Comparison of ENCODE assay signal across 16 cellular contexts in genomic region chr6:149728499-149729234, GRCh38. TPM values are rescaled to one million over a fixed set of nuclear protein-coding genes. Genes with fewer than 3 reads are reported as not detected.
DNase-seq lines count a peak whose midpoint lies in the region; ATAC-seq, FAIRE-seq and TF ChIP-seq lines count a peak whose summit lies in the region.
"Had no signal": no experiment of that assay in that cellular context is flagged by ENCODE, and none has a peak within 500 bp of the region (broad histone marks: within the 10 kb centered on the region; RNA-seq: fewer than 3 reads in every experiment).

No MANE protein-coding gene starts in this region.

- intact Hi-C loops in K562 (cut with micrococcal nuclease): loop anchor here (1.0 kb wide), 1 partner anchor 18 kb away; the partner anchor contains the start of gene NUP43

- ATAC-seq in activated CD8-positive, alpha-beta memory T cell treated with anti-CD3 and anti-CD28 coated beads, Interleukin-2, amount 10 ng/mL, durations not matched to agents 7 days and 5 days: no peak
- ATAC-seq in K562: peak; percentile 96
- ATAC-seq in stimulated activated effector memory CD8-positive, alpha-beta T cell treated with anti-CD3 and anti-CD28 coated beads, Interleukin-12 subunit alpha, Interleukin-12 subunit beta, amount 100 ng/mL, for 72 hours: no peak
- ATAC-seq: HCT116 had no signal

- peak overlapping the region; percentile 72 for H3K4me2 ChIP-seq in K562 (ENCODE audit: insufficient read depth, low read length)
- no peak overlapping the region for H3K4me2 ChIP-seq in MM.1S (ENCODE audit: low read depth, low read length)
- H3K4me2 ChIP-seq: smooth muscle cell had no signal

- no peaks in the 10 kb centered on the region for H3K9me3 Mint-ChIP-seq in activated CD8-positive, alpha-beta memory T cell treated with anti-CD3 and anti-CD28 coated beads, Interleukin-2, amount 10 ng/mL, durations not matched to agents 7 days and 5 days (ENCODE audit: low read depth)
- H3K9me3 Mint-ChIP-seq in stimulated activated effector memory CD8-positive, alpha-beta T cell treated with anti-CD3 and anti-CD28 coated beads, Interleukin-12 subunit alpha, Interleukin-12 subunit beta, amount 100 ng/mL, for 72 hours: no peaks in the 10 kb centered on the region

- BruUV-seq in K562 (replicated peaks; lab: Mats Ljungman, UMichigan): no TSS peak

- H3K27me3 ChIP-seq in K562 (ENCODE audit: control insufficient read depth in 2 of 2, insufficient read depth in 2 of 2, low read length in 2 of 2) (no peaks in the 10 kb centered on the region), suprapubic skin (no peaks in the 10 kb centered on the region), MM.1S (replicated peaks; ENCODE audit: insufficient read depth, low read length) (no peaks in the 10 kb centered on the region)
- H3K27me3 ChIP-seq: thyroid gland had no signal

- no peak for DNase-seq in activated CD8-positive, alpha-beta memory T cell treated with anti-CD3 and anti-CD28 coated beads, Interleukin-2, amount 10 ng/mL, durations not matched to agents 7 days and 5 days
- DNase-seq in activated CD8-positive, alpha-beta memory T cell treated with anti-CD3 and anti-CD28 coated beads for 24 hours: no peak
- DNase-seq in OCI-M2 (lab: John Stamatoyannopoulos, UW; ENCODE audit: unreplicated experiment) (peak; percentile 96), K562 (ENCODE audit: extremely low read depth in 1 of 4, low spot score in 3 of 4) (peak; percentile 85 to 98 (median 92)), suprapubic skin (ENCODE audit: low spot score in 2 of 2) (no peak), NCI-H524 (lab: John Stamatoyannopoulos, UW) (no peak), MM.1S (no peak)
- no peak for DNase-seq in stimulated activated effector memory CD8-positive, alpha-beta T cell treated with anti-CD3 and anti-CD28 coated beads, Interleukin-12 subunit alpha, Interleukin-12 subunit beta, amount 100 ng/mL, for 72 hours (ENCODE audit: low spot score in 2 of 2)
- DNase-seq: aorta, dermis blood vessel endothelial cell, DMS53, NCI-H1092 treated with DMSO at 0.1 percent for 48 hours, thyroid gland had no signal

- POLR2A ChIA-PET in K562 (lab: Yijun Ruan, JAX): interaction anchor here (0.6 to 1.4 kb wide), 7 partner anchors 11 to 50 kb away, joined by 3 to 13 read pairs (median 3); partner anchors contain the start of genes LATS1 and NUP43

- no peaks in the 10 kb centered on the region for H3K27me3 Mint-ChIP-seq in activated CD8-positive, alpha-beta memory T cell treated with anti-CD3 and anti-CD28 coated beads, Interleukin-2, amount 10 ng/mL, durations not matched to agents 7 days and 5 days

- H3F3A ChIP-seq in MM.1S (ENCODE audit: insufficient read depth, low read length): no peaks in the 10 kb centered on the region

- no peak for TF ChIP-seq CTCF in K562 (IDR thresholded peaks at IDR 0.05 in 2 of 3, conservative IDR thresholded peaks at IDR 0.05 in 1 of 3; ENCODE audit: insufficient read depth in 2 of 3, low read depth in 1 of 3, low read length in 3 of 3)
- no peak for TF ChIP-seq CTCF in suprapubic skin (IDR thresholded peaks at IDR 0.05)
- TF ChIP-seq CTCF in MM.1S (IDR thresholded peaks at IDR 0.05; ENCODE audit: low read length): no peak

- H3K36me3 Mint-ChIP-seq in activated CD8-positive, alpha-beta memory T cell treated with anti-CD3 and anti-CD28 coated beads, Interleukin-2, amount 10 ng/mL, durations not matched to agents 7 days and 5 days: peaks cover 39% of the 10 kb centered on the region
- H3K36me3 Mint-ChIP-seq in stimulated activated effector memory CD8-positive, alpha-beta T cell treated with anti-CD3 and anti-CD28 coated beads, Interleukin-12 subunit alpha, Interleukin-12 subunit beta, amount 100 ng/mL, for 72 hours: peaks cover 99% of the 10 kb centered on the region

- peak; percentile 25 to 36; a peak in 2 of 4 replicates for TF ChIP-seq RAD21 in K562 (CRISPR knock-in tag; conservative IDR thresholded peaks at IDR 0.05 in 1 of 2, IDR thresholded peaks at IDR 0.05 in 1 of 2)

- H3K36me3 ChIP-seq in K562 (ENCODE audit: control insufficient read depth, insufficient read depth, low read length): peaks cover 85% of the 10 kb centered on the region
- H3K36me3 ChIP-seq in suprapubic skin: peaks cover 68% of the 10 kb centered on the region
- no peaks in the 10 kb centered on the region for H3K36me3 ChIP-seq in MM.1S (replicated peaks; ENCODE audit: insufficient read depth, low read length)

- in situ Hi-C loops in K562 (cut with MboI): loop anchor here (10.0 kb wide), 1 partner anchor 196 kb away; the partner anchor contains the start of gene RAET1G

- no peaks in the 10 kb centered on the region for H3K9me2 ChIP-seq in MM.1S (replicated peaks; ENCODE audit: insufficient read depth, low read length)

- peaks cover 18% of the 10 kb centered on the region for H3K4me1 Mint-ChIP-seq in activated CD8-positive, alpha-beta memory T cell treated with anti-CD3 and anti-CD28 coated beads, Interleukin-2, amount 10 ng/mL, durations not matched to agents 7 days and 5 days
- H3K4me1 Mint-ChIP-seq in stimulated activated effector memory CD8-positive, alpha-beta T cell treated with anti-CD3 and anti-CD28 coated beads, Interleukin-12 subunit alpha, Interleukin-12 subunit beta, amount 100 ng/mL, for 72 hours: peaks cover 13% of the 10 kb centered on the region

- CTCF ChIA-PET in activated CD8-positive, alpha-beta memory T cell treated with anti-CD3 and anti-CD28 coated beads, Interleukin-2, amount 10 ng/mL, durations not matched to agents 7 days and 5 days (lab: Charles Lee): interaction anchor here (1.5 kb wide), 1 partner anchor 42 kb away, joined by 3 read pairs; no protein-coding TSS in a partner anchor
- CTCF ChIA-PET in K562 (lab: Yijun Ruan, JAX; ENCODE audit: low intra/inter-chr PET ratio): interaction anchor here (0.6 kb wide), 1 partner anchor 79 kb away, joined by 3 read pairs; no protein-coding TSS in a partner anchor

- peaks cover 17 to 41% of the 10 kb centered on the region in 2 experiments for H3K4me1 ChIP-seq in K562 (replicated peaks in 1 of 2; ENCODE audit: control insufficient read depth in 2 of 2, insufficient read depth in 2 of 2, low read length in 2 of 2)
- peaks cover under 1% of the 10 kb centered on the region for H3K4me1 ChIP-seq in suprapubic skin
- H3K4me1 ChIP-seq in MM.1S (ENCODE audit: low read length): no peaks in the 10 kb centered on the region

- 21% methylated on average over 5 of the region's 5 CpGs for WGBS in K562 (ENCODE audit: insufficient coverage, low coverage, missing lambda C conversion rate)
- 88% methylated on average over 5 of the region's 5 CpGs for WGBS in suprapubic skin

- H3K79me2 ChIP-seq in K562 (ENCODE audit: control insufficient read depth, insufficient read depth, low read length) (peaks cover 14% of the 10 kb centered on the region; the same call in 2 of the 3 replicates), MM.1S (ENCODE audit: low read length) (no peaks in the 10 kb centered on the region)

- H2AFZ ChIP-seq in K562 (ENCODE audit: low read depth, low read length): peak overlapping the region; percentile 58
- no peak overlapping the region for H2AFZ ChIP-seq in MM.1S (ENCODE audit: low read length)

- peak overlapping the region; percentile 6 for H3K4me3 Mint-ChIP-seq in activated CD8-positive, alpha-beta memory T cell treated with anti-CD3 and anti-CD28 coated beads, Interleukin-2, amount 10 ng/mL, durations not matched to agents 7 days and 5 days
- H3K4me3 Mint-ChIP-seq in stimulated activated effector memory CD8-positive, alpha-beta T cell treated with anti-CD3 and anti-CD28 coated beads, Interleukin-12 subunit alpha, Interleukin-12 subunit beta, amount 100 ng/mL, for 72 hours: no peak overlapping the region

- FAIRE-seq in K562 (lab: Jason Lieb, UNC): peak; percentile 99
- FAIRE-seq: RCC 7860 had no signal

- no peak overlapping the region for H3K4me3 ChIP-seq in K562
- no peak overlapping the region for H3K4me3 ChIP-seq in suprapubic skin
- H3K4me3 ChIP-seq in MM.1S (ENCODE audit: low read length): no peak overlapping the region
- H3K4me3 ChIP-seq: smooth muscle cell, thyroid gland had no signal

- peak; percentile 93 for TF ChIP-seq EP300 in K562 (IDR thresholded peaks at IDR 0.05; ENCODE audit: low read length)
- TF ChIP-seq EP300 in suprapubic skin (IDR thresholded peaks at IDR 0.05): no peak

- H3K9ac ChIP-seq in K562 (ENCODE audit: insufficient read depth in 1 of 2, low read depth in 2 of 2, low read length in 2 of 2) (peak overlapping the region; percentile 64 to 89), MM.1S (ENCODE audit: low read length) (no peak overlapping the region)

- H3K27ac Mint-ChIP-seq in activated CD8-positive, alpha-beta memory T cell treated with anti-CD3 and anti-CD28 coated beads, Interleukin-2, amount 10 ng/mL, durations not matched to agents 7 days and 5 days: peak overlapping the region; percentile 76
- H3K27ac Mint-ChIP-seq in stimulated activated effector memory CD8-positive, alpha-beta T cell treated with anti-CD3 and anti-CD28 coated beads, Interleukin-12 subunit alpha, Interleukin-12 subunit beta, amount 100 ng/mL, for 72 hours: peak overlapping the region; percentile 50

- TF ChIP-seq POLR2A in K562 (conservative IDR thresholded peaks at IDR 0.05): peak; percentile 67
- TF ChIP-seq POLR2A in suprapubic skin (IDR thresholded peaks at IDR 0.05): no peak

- no peaks in the 10 kb centered on the region for H4K20me1 ChIP-seq in K562 (replicated peaks; ENCODE audit: control insufficient read depth, insufficient read depth, low read length)
- no peaks in the 10 kb centered on the region for H4K20me1 ChIP-seq in MM.1S (ENCODE audit: insufficient read depth, low read length)

- H3K27ac ChIP-seq in K562 (ENCODE audit: extremely low read depth, low read depth, low read length): peak overlapping the region; percentile 95
- H3K27ac ChIP-seq in suprapubic skin: no peak overlapping the region
- no peak overlapping the region for H3K27ac ChIP-seq in MM.1S (ENCODE audit: low read length)
- H3K27ac ChIP-seq: thyroid gland had no signal

- no peaks in the 10 kb centered on the region for H3K9me1 ChIP-seq in K562 (ENCODE audit: control insufficient read depth, insufficient read depth, low read length)

- H3K9me3 ChIP-seq in K562 (replicated peaks; ENCODE audit: control insufficient read depth, insufficient read depth, low read depth, low read length) (no peaks in the 10 kb centered on the region), suprapubic skin (no peaks in the 10 kb centered on the region), MM.1S (replicated peaks; ENCODE audit: insufficient read depth, low read length) (no peaks in the 10 kb centered on the region)
- H3K9me3 ChIP-seq: thyroid gland had no signal

RNA-seq across cellular contexts. Expression of gene LATS1, which starts 10.8 kb away (rescaled TPM):
- 10 to 100 TPM; 28.5 to 33.1 TPM for total RNA-seq in activated CD8-positive, alpha-beta memory T cell treated with anti-CD3 and anti-CD28 coated beads, Interleukin-2, amount 10 ng/mL, durations not matched to agents 7 days and 5 days
- 46.5 and 118 TPM in 2 replicates for total RNA-seq in K562 (2011; cell fraction: chromatin; rRNA removed; ENCODE audit: low replicate concordance)
- total RNA-seq in K562 (2011; cell fraction: nucleolus; rRNA removed): 23.9 and 24.3 TPM in 2 replicates
- 35.3 and 42.9 TPM in 2 replicates for total RNA-seq in K562 (2011; cell fraction: nucleoplasm; rRNA removed)
- total RNA-seq in K562 (2014; rRNA removed) (14.0 and 22.5 TPM in 2 replicates), K562 (2014; rRNA removed; fragmentation: Illumina TruSeq; extraction: Trizol) (28.4 and 32.1 TPM in 2 replicates), K562 (2015; rRNA removed; fragmentation: Illumina TruSeq; extraction: Trizol) (26.5 and 26.6 TPM in 2 replicates), K562 (2021) (33.2 and 36.3 TPM in 2 replicates), suprapubic skin (10 to 100 TPM; 31.2 to 55.0 (median 44.4) TPM)
- polyA plus RNA-seq in K562 (2011; rRNA removed) (18.4 and 24.0 TPM in 2 replicates), K562 (2014; fragmentation: Illumina TruSeq; extraction: Trizol) (28.7 and 29.1 TPM in 2 replicates), K562 (2014; fragmentation: Nextera tagmentation; extraction: Ambion mirVana) (1 to 10 TPM; 5.0 to 5.6 TPM), K562 (2014; rRNA removed) (11.9 and 13.2 TPM in 2 replicates)
- 14.4 and 17.0 TPM in 2 replicates for polyA plus RNA-seq in K562 (2011; cell fraction: cytosol; rRNA removed)
- 21.7 and 22.5 TPM in 2 replicates for polyA plus RNA-seq in K562 (2011; cell fraction: nucleus; rRNA removed)
- polyA plus RNA-seq in K562 (2012): 15.0 and 16.6 TPM in 2 replicates
- polyA minus RNA-seq in K562 (2011; rRNA and poly(A)+ RNA removed): 60.3 and 69.3 TPM in 2 replicates
- polyA minus RNA-seq in K562 (2011; cell fraction: cytosol; rRNA and poly(A)+ RNA removed): 31.1 and 31.3 TPM in 2 replicates
- 22.2 and 41.8 TPM in 2 replicates for polyA minus RNA-seq in K562 (2011; cell fraction: nucleus; rRNA and poly(A)+ RNA removed)

RNA-seq across cellular contexts. Expression of gene NUP43, which starts 17.7 kb away (rescaled TPM):
- total RNA-seq in activated CD8-positive, alpha-beta memory T cell treated with anti-CD3 and anti-CD28 coated beads, Interleukin-2, amount 10 ng/mL, durations not matched to agents 7 days and 5 days: 10 to 100 TPM; 67.7 to 75.3 TPM
- total RNA-seq in K562 (2011; cell fraction: chromatin; rRNA removed; ENCODE audit: low replicate concordance): 105 and 121 TPM in 2 replicates
- total RNA-seq in K562 (2011; cell fraction: nucleolus; rRNA removed): 31.3 and 32.5 TPM in 2 replicates
- total RNA-seq in K562 (2011; cell fraction: nucleoplasm; rRNA removed): 51.2 and 83.9 TPM in 2 replicates
- total RNA-seq in K562 (2014; rRNA removed): 44.7 and 50.5 TPM in 2 replicates
- total RNA-seq in K562 (2014; rRNA removed; fragmentation: Illumina TruSeq; extraction: Trizol): 112 and 127 TPM in 2 replicates
- total RNA-seq in K562 (2015; rRNA removed; fragmentation: Illumina TruSeq; extraction: Trizol): 78.1 and 83.6 TPM in 2 replicates
- total RNA-seq in K562 (2021): 101 and 103 TPM in 2 replicates
- polyA plus RNA-seq in K562 (2011; rRNA removed): 112 and 136 TPM in 2 replicates
- 35.5 and 60.8 TPM in 2 replicates for polyA plus RNA-seq in K562 (2011; cell fraction: cytosol; rRNA removed)
- polyA plus RNA-seq in K562 (2011; cell fraction: nucleus; rRNA removed): 52.5 and 59.6 TPM in 2 replicates
- 38.4 and 46.1 TPM in 2 replicates for polyA plus RNA-seq in K562 (2012)
- 59.5 and 67.4 TPM in 2 replicates for polyA plus RNA-seq in K562 (2014; fragmentation: Illumina TruSeq; extraction: Trizol)
- 10 to 100 TPM; 28.9 to 39.7 TPM for polyA plus RNA-seq in K562 (2014; fragmentation: Nextera tagmentation; extraction: Ambion mirVana)
- 53.1 and 53.4 TPM in 2 replicates for polyA plus RNA-seq in K562 (2014; rRNA removed)
- 293 and 318 TPM in 2 replicates for polyA minus RNA-seq in K562 (2011; rRNA and poly(A)+ RNA removed)
- 67.9 and 134 TPM in 2 replicates for polyA minus RNA-seq in K562 (2011; cell fraction: cytosol; rRNA and poly(A)+ RNA removed)
- polyA minus RNA-seq in K562 (2011; cell fraction: nucleus; rRNA and poly(A)+ RNA removed): 19.9 and 34.4 TPM in 2 replicates
- 10 to 100 TPM; 21.0 to 31.3 (median 22.3) TPM for total RNA-seq in suprapubic skin

RNA-seq across cellular contexts. Expression of gene PCMT1, which starts 20.9 kb away (rescaled TPM):
- total RNA-seq in activated CD8-positive, alpha-beta memory T cell treated with anti-CD3 and anti-CD28 coated beads, Interleukin-2, amount 10 ng/mL, durations not matched to agents 7 days and 5 days: 100 to 1,000 TPM in 1 of 2 experiments, 10 to 100 TPM in 1; 96.0 to 102 TPM
- 143 TPM in 2 replicates for total RNA-seq in K562 (2011; cell fraction: chromatin; rRNA removed; ENCODE audit: low replicate concordance)
- total RNA-seq in K562 (2011; cell fraction: nucleolus; rRNA removed): 190 and 200 TPM in 2 replicates
- total RNA-seq in K562 (2011; cell fraction: nucleoplasm; rRNA removed): 178 and 226 TPM in 2 replicates
- total RNA-seq in K562 (2014; rRNA removed) (302 and 327 TPM in 2 replicates), K562 (2014; rRNA removed; fragmentation: Illumina TruSeq; extraction: Trizol) (235 and 246 TPM in 2 replicates), K562 (2015; rRNA removed; fragmentation: Illumina TruSeq; extraction: Trizol) (215 and 217 TPM in 2 replicates), K562 (2021) (231 and 238 TPM in 2 replicates), suprapubic skin (10 to 100 TPM; 57.4 to 67.6 (median 66.6) TPM)
- polyA plus RNA-seq in K562 (2011; rRNA removed) (307 and 425 TPM in 2 replicates), K562 (2014; fragmentation: Illumina TruSeq; extraction: Trizol) (303 and 361 TPM in 2 replicates), K562 (2014; fragmentation: Nextera tagmentation; extraction: Ambion mirVana) (100 to 1,000 TPM; 536 to 541 TPM), K562 (2014; rRNA removed) (411 and 464 TPM in 2 replicates)
- 302 and 333 TPM in 2 replicates for polyA plus RNA-seq in K562 (2011; cell fraction: cytosol; rRNA removed)
- polyA plus RNA-seq in K562 (2011; cell fraction: nucleus; rRNA removed): 61.1 and 83.0 TPM in 2 replicates
- 178 and 267 TPM in 2 replicates for polyA plus RNA-seq in K562 (2012)
- 317 and 349 TPM in 2 replicates for polyA minus RNA-seq in K562 (2011; rRNA and poly(A)+ RNA removed)
- polyA minus RNA-seq in K562 (2011; cell fraction: cytosol; rRNA and poly(A)+ RNA removed): 86.4 and 132 TPM in 2 replicates
- polyA minus RNA-seq in K562 (2011; cell fraction: nucleus; rRNA and poly(A)+ RNA removed): 29.5 and 35.4 TPM in 2 replicates

Comparison
In these comparisons a context has a peak if more than half of its experiments do, and no peak if none do; other contexts are left out.
1. DNase-seq: peak in OCI-M2 (single experiment) and K562 (4 of 4); none in activated CD8-positive, alpha-beta memory T cell treated with anti-CD3 and anti-CD28 coated beads, Interleukin-2, amount 10 ng/mL, durations not matched to agents 7 days and 5 days (single experiment), activated CD8-positive, alpha-beta memory T cell treated with anti-CD3 and anti-CD28 coated beads for 24 hours (single experiment), stimulated activated effector memory CD8-positive, alpha-beta T cell treated with anti-CD3 and anti-CD28 coated beads, Interleukin-12 subunit alpha, Interleukin-12 subunit beta, amount 100 ng/mL, for 72 hours (0 of 2), suprapubic skin (0 of 2), NCI-H524 (0 of 2) and MM.1S (single experiment).